Comparison of ENCODE assay signal across 1 cellular context in genomic region chr20:11792229-11792953, GRCh38.
TF ChIP-seq lines count a peak whose summit lies in the region.

No MANE protein-coding gene starts in this region.

TF ChIP-seq in HepG2, 621 proteins besides CTCF, POLR2A, EP300 and RAD21 (continued from another document and continues in another):
- peak; percentile 65; the same call in 1 of the 2 replicates for TF ChIP-seq FOXP4 (CRISPR knock-in tag; IDR thresholded peaks at IDR 0.05)
- TF ChIP-seq THRA (CRISPR knock-in tag; IDR thresholded peaks at IDR 0.05; ENCODE audit: borderline replicate concordance): 0 out of 2 replicates have a peak, but pooled peaks have one; percentile 38
- TF ChIP-seq ZNF597 (CRISPR knock-in tag; IDR thresholded peaks at IDR 0.05): no peak
- TF ChIP-seq DDIT3 (CRISPR knock-in tag; IDR thresholded peaks at IDR 0.05): no peak
- no peak for TF ChIP-seq ZNF407 (CRISPR knock-in tag; IDR thresholded peaks at IDR 0.05; ENCODE audit: not compliant biosample characterization)
- TF ChIP-seq ZNF264 (CRISPR knock-in tag; IDR thresholded peaks at IDR 0.05): peak; percentile 58; the same call in 1 of the 2 replicates
- TF ChIP-seq ZNF670 (CRISPR knock-in tag; IDR thresholded peaks at IDR 0.05; ENCODE audit: borderline replicate concordance): no peak
- no peak for TF ChIP-seq ZNF75D (CRISPR knock-in tag; IDR thresholded peaks at IDR 0.05; ENCODE audit: borderline replicate concordance)
- 0 out of 2 replicates have a peak, but pooled peaks have one; percentile 20 for TF ChIP-seq MEF2D (CRISPR knock-in tag; IDR thresholded peaks at IDR 0.05)
- 0 out of 2 replicates have a peak, but pooled peaks have one; percentile 22 for TF ChIP-seq MED1 (CRISPR knock-in tag; IDR thresholded peaks at IDR 0.05)
- no peak; the same call in 1 of the 2 replicates for TF ChIP-seq SOX13 (IDR thresholded peaks at IDR 0.05)
- TF ChIP-seq SOX13 (CRISPR knock-in tag; conservative IDR thresholded peaks at IDR 0.05 in 1 of 2, IDR thresholded peaks at IDR 0.05 in 1 of 2): peak in 1 of 2 experiments; percentile 92; a peak in 2 of 4 replicates
- no peak for TF ChIP-seq ZNF615 (CRISPR knock-in tag; IDR thresholded peaks at IDR 0.05; ENCODE audit: borderline replicate concordance)
- TF ChIP-seq ATF2 (CRISPR knock-in tag; IDR thresholded peaks at IDR 0.05): no peak
- TF ChIP-seq MAFG (CRISPR knock-in tag; IDR thresholded peaks at IDR 0.05): no peak
- TF ChIP-seq KLF6 (CRISPR knock-in tag; IDR thresholded peaks at IDR 0.05): no peak
- peak in 1 of 2 experiments; percentile 45; a peak in 3 of 4 replicates for TF ChIP-seq MAFK (conservative IDR thresholded peaks at IDR 0.05 in 1 of 2, IDR thresholded peaks at IDR 0.05 in 1 of 2; ENCODE audit: low read length in 2 of 2)
- peak; percentile 29; the same call in 1 of the 2 replicates for TF ChIP-seq ZBTB34 (CRISPR knock-in tag; IDR thresholded peaks at IDR 0.05)
- no peak for TF ChIP-seq HHEX (CRISPR knock-in tag; IDR thresholded peaks at IDR 0.05)
- TF ChIP-seq FUBP1 (CRISPR knock-in tag; IDR thresholded peaks at IDR 0.05; ENCODE audit: borderline replicate concordance): no peak
- TF ChIP-seq ZFX (CRISPR knock-in tag; IDR thresholded peaks at IDR 0.05; ENCODE audit: low read depth): no peak
- TF ChIP-seq ZFP36L1 (CRISPR knock-in tag; IDR thresholded peaks at IDR 0.05): no peak
- no peak for TF ChIP-seq CHD4 (IDR thresholded peaks at IDR 0.05; ENCODE audit: borderline replicate concordance, low read length)
- no peak for TF ChIP-seq KLF11 (CRISPR knock-in tag; IDR thresholded peaks at IDR 0.05)
- TF ChIP-seq ZNF800 (CRISPR knock-in tag; IDR thresholded peaks at IDR 0.05): 0 out of 2 replicates have a peak, but pooled peaks have one; percentile 22
- peak; percentile 52 for TF ChIP-seq ISL2 (CRISPR knock-in tag; IDR thresholded peaks at IDR 0.05)
- no peak for TF ChIP-seq ATF6 (CRISPR knock-in tag; conservative IDR thresholded peaks at IDR 0.05)
- peak; percentile 45; the same call in 1 of the 2 replicates for TF ChIP-seq ZNF3 (CRISPR knock-in tag; IDR thresholded peaks at IDR 0.05)
- no peak for TF ChIP-seq ZNF260 (CRISPR knock-in tag; IDR thresholded peaks at IDR 0.05; ENCODE audit: borderline replicate concordance, low read depth)
- no peak for TF ChIP-seq ZC3H4 (CRISPR knock-in tag; IDR thresholded peaks at IDR 0.05; ENCODE audit: borderline replicate concordance)
- TF ChIP-seq RNF2 (conservative IDR thresholded peaks at IDR 0.05; ENCODE audit: low read depth): no peak
- 0 out of 2 replicates have a peak, but pooled peaks have one; percentile 8 for TF ChIP-seq JUNB (CRISPR knock-in tag; IDR thresholded peaks at IDR 0.05; ENCODE audit: borderline replicate concordance)
- TF ChIP-seq NR0B2 (CRISPR knock-in tag; IDR thresholded peaks at IDR 0.05): no peak
